In genomic region chr1:215059947-215060346, GRCh38 we compare ENCODE assay signal across 29 cellular contexts. TPM values are rescaled to one million over a fixed set of nuclear protein-coding genes. Genes with fewer than 3 reads are reported as not detected.
"Had no signal": no experiment of that assay in that cellular context is flagged by ENCODE, and none has a peak within 500 bp of the region (broad histone marks: within the 10 kb centered on the region; RNA-seq: fewer than 3 reads in every experiment).

No MANE protein-coding gene starts in this region.

- H3K27me3 ChIP-seq: colonic mucosa, gastroesophageal sphincter, hepatocyte, left lung, ovary, sigmoid colon, tibial nerve, vagina had no signal

- H3K36me3 ChIP-seq: colonic mucosa, gastroesophageal sphincter, heart left ventricle, left lung, ovary, sigmoid colon, thoracic aorta, tibial nerve, vagina had no signal

- H3K4me1 Mint-ChIP-seq: endodermal cell; naive thymus-derived CD8-positive, alpha-beta T cell; stimulated activated effector memory CD8-positive, alpha-beta T cell treated with anti-CD3 and anti-CD28 coated beads, Interleukin-12 subunit alpha, Interleukin-12 subunit beta, amount 100 ng/mL, for 72 hours had no signal

- H2AFZ ChIP-seq: hepatocyte had no signal

- H3K9me3 ChIP-seq: colonic mucosa, gastroesophageal sphincter, heart left ventricle, left lung, ovary, psoas muscle, sigmoid colon, thoracic aorta, tibial nerve, vagina had no signal

- H3K36me3 Mint-ChIP-seq: naive thymus-derived CD8-positive, alpha-beta T cell; stimulated activated effector memory CD8-positive, alpha-beta T cell treated with anti-CD3 and anti-CD28 coated beads, Interleukin-12 subunit alpha, Interleukin-12 subunit beta, amount 100 ng/mL, for 72 hours had no signal

- H3K27me3 Mint-ChIP-seq: dendritic cell treated with granulocyte-macrophage colony-stimulating factor and Interleukin-4, amounts not matched to agents 40 ng/mL and 50 ng/mL, for 4 days had no signal

- H3K4me3 ChIP-seq: colonic mucosa, gastroesophageal sphincter, heart left ventricle, hepatocyte, left lung, ovary, psoas muscle, sigmoid colon, thoracic aorta, tibial nerve, vagina had no signal

- H3K27ac Mint-ChIP-seq: dendritic cell treated with granulocyte-macrophage colony-stimulating factor and Interleukin-4, amounts not matched to agents 40 ng/mL and 50 ng/mL, for 4 days; endodermal cell; naive thymus-derived CD8-positive, alpha-beta T cell; nephron progenitor cell; stimulated activated effector memory CD8-positive, alpha-beta T cell treated with anti-CD3 and anti-CD28 coated beads, Interleukin-12 subunit alpha, Interleukin-12 subunit beta, amount 100 ng/mL, for 72 hours had no signal

- H3K4me3 Mint-ChIP-seq: dendritic cell treated with granulocyte-macrophage colony-stimulating factor and Interleukin-4, amounts not matched to agents 40 ng/mL and 50 ng/mL, for 4 days; endodermal cell; naive thymus-derived CD8-positive, alpha-beta T cell; nephron progenitor cell; stimulated activated effector memory CD8-positive, alpha-beta T cell treated with anti-CD3 and anti-CD28 coated beads, Interleukin-12 subunit alpha, Interleukin-12 subunit beta, amount 100 ng/mL, for 72 hours had no signal

- H3K27ac ChIP-seq: colonic mucosa, epithelial cell of prostate, gastroesophageal sphincter, heart left ventricle, hepatocyte, left lung, ovary, psoas muscle, sigmoid colon, thoracic aorta, tibial nerve, vagina had no signal

- H3K9me3 Mint-ChIP-seq: dendritic cell treated with granulocyte-macrophage colony-stimulating factor and Interleukin-4, amounts not matched to agents 40 ng/mL and 50 ng/mL, for 4 days; endodermal cell; nephron progenitor cell had no signal

- DNase-seq: colonic mucosa; effector CD8-positive, alpha-beta T cell; endodermal cell; foreskin fibroblast; heart left ventricle; left cardiac atrium; naive thymus-derived CD8-positive, alpha-beta T cell; nephron progenitor cell; occipital lobe; ovary; posterior cingulate gyrus; psoas muscle; right cardiac atrium; sigmoid colon; stimulated activated CD4-positive, alpha-beta T cell treated with anti-CD3 and anti-CD28 coated beads, Interleukin-2, amount 100 ng/mL, for 24 hours; stimulated activated CD4-positive, alpha-beta T cell treated with anti-CD3 and anti-CD28 coated beads, Interleukin-4, amount 100 ng/mL, for 24 hours; stimulated activated naive CD4-positive, alpha-beta T cell treated with Interleukin-2 at 50 U/mL for 16 hours had no signal

- H3K4me2 ChIP-seq: hepatocyte had no signal

- H3K4me1 ChIP-seq: colonic mucosa, gastroesophageal sphincter, heart left ventricle, left lung, psoas muscle, sigmoid colon, tibial nerve, vagina had no signal

- H3K79me2 ChIP-seq: hepatocyte had no signal

RNA-seq across cellular contexts. Expression of gene KCNK2, which starts 22.6 kb away (rescaled TPM):
- total RNA-seq: chondrocyte; kidney epithelial cell; lung microvascular endothelial cell; naive thymus-derived CD8-positive, alpha-beta T cell had no signal
- polyA plus RNA-seq: naive thymus-derived CD8-positive, alpha-beta T cell had no signal
